In genomic region chr6:121971886-121972285, GRCh38 we compare ENCODE assay signal across 18 cellular contexts.
DNase-seq lines count a peak whose midpoint lies in the region; FAIRE-seq and TF ChIP-seq lines count a peak whose summit lies in the region.
"Had no signal": no experiment of that assay in that cellular context is flagged by ENCODE, and none has a peak within 500 bp of the region (broad histone marks: within the 10 kb centered on the region; RNA-seq: fewer than 3 reads in every experiment).

No MANE protein-coding gene starts in this region.

- H3K4me1 Mint-ChIP-seq in HFFc6 (ENCODE audit: low read depth) = peaks cover 14% of the 10 kb centered on the region
- peaks cover 3% of the 10 kb centered on the region for H3K4me1 Mint-ChIP-seq in astrocyte (ENCODE audit: low read depth, unreplicated experiment)

- H3K27me3 Mint-ChIP-seq in HFFc6 (ENCODE audit: insufficient read depth) (peaks cover 1% of the 10 kb centered on the region), astrocyte (ENCODE audit: low read depth, unreplicated experiment) (no peaks in the 10 kb centered on the region)
- H3K27me3 Mint-ChIP-seq: stimulated activated memory B cell treated with anti-CD40 and anti-IgM and Interleukin-4, amounts not matched to agents 10 μg/mL and 1 μg/mL and 100 μg/mL, for 72 hours; type B pancreatic cell had no signal

- H3K4me3 Mint-ChIP-seq in HFFc6 (no peak overlapping the region), astrocyte (ENCODE audit: unreplicated experiment) (no peak overlapping the region)
- H3K4me3 Mint-ChIP-seq: stimulated activated memory B cell treated with anti-CD40 and anti-IgM and Interleukin-4, amounts not matched to agents 10 μg/mL and 1 μg/mL and 100 μg/mL, for 72 hours; type B pancreatic cell; WTC11 had no signal

- FAIRE-seq in astrocyte (lab: Jason Lieb, UNC) = peak; percentile 37
- FAIRE-seq: GM18507 had no signal

- H3K27ac ChIP-seq in astrocyte (ENCODE audit: low read depth, low read length) = no peak overlapping the region
- H3K27ac ChIP-seq: esophagus squamous epithelium, spleen had no signal

- H3K27ac Mint-ChIP-seq in HFFc6 (peak overlapping the region; percentile 10; the same call in 1 of the 2 replicates), astrocyte (ENCODE audit: unreplicated experiment) (no peak overlapping the region)
- H3K27ac Mint-ChIP-seq: stimulated activated memory B cell treated with anti-CD40 and anti-IgM and Interleukin-4, amounts not matched to agents 10 μg/mL and 1 μg/mL and 100 μg/mL, for 72 hours; type B pancreatic cell; WTC11 had no signal

- no peak overlapping the region for H3K4me3 ChIP-seq in AG04449 (ENCODE audit: low read depth, low read length)
- H3K4me3 ChIP-seq in astrocyte (ENCODE audit: insufficient read depth, low read depth, low read length) = no peak overlapping the region
- no peak overlapping the region for H3K4me3 ChIP-seq in lower leg skin (ENCODE audit: low read depth, poor library complexity, severe bottlenecking)
- H3K4me3 ChIP-seq: esophagus squamous epithelium, spleen had no signal

- in situ Hi-C loops in ACHN (cut with HindIII; ENCODE audit: low pct_ligation_motif_present, low pct_unique_long_range_greater_than_20kb, low sequenced_read_pairs) = no loop called here

- H3K79me2 ChIP-seq in astrocyte (ENCODE audit: insufficient read depth, low read length) = no peaks in the 10 kb centered on the region

- no peaks in the 10 kb centered on the region; the same call in 1 of the 2 replicates for H3K9me3 Mint-ChIP-seq in HFFc6
- peaks cover 5% of the 10 kb centered on the region for H3K9me3 Mint-ChIP-seq in astrocyte (ENCODE audit: unreplicated experiment)
- H3K9me3 Mint-ChIP-seq: stimulated activated memory B cell treated with anti-CD40 and anti-IgM and Interleukin-4, amounts not matched to agents 10 μg/mL and 1 μg/mL and 100 μg/mL, for 72 hours; type B pancreatic cell had no signal

- POLR2A ChIA-PET in AG04449 (lab: Yijun Ruan, JAX) = interaction anchor here (0.6 kb wide), 1 partner anchor 20 kb away, joined by 3 read pairs; no protein-coding TSS in a partner anchor

- H3K36me3 Mint-ChIP-seq in HFFc6 (ENCODE audit: low read depth) = peaks cover 7% of the 10 kb centered on the region
- no peaks in the 10 kb centered on the region for H3K36me3 Mint-ChIP-seq in astrocyte (ENCODE audit: low read depth, unreplicated experiment)
- H3K36me3 Mint-ChIP-seq: stimulated activated memory B cell treated with anti-CD40 and anti-IgM and Interleukin-4, amounts not matched to agents 10 μg/mL and 1 μg/mL and 100 μg/mL, for 72 hours; type B pancreatic cell had no signal

- no peak overlapping the region for H3K9ac ChIP-seq in astrocyte (ENCODE audit: low read length)

- intact Hi-C loops in lower leg skin (cut with DNase I; ENCODE audit: low total_unique reads) = no loop called here

- H4K20me1 ChIP-seq in astrocyte (ENCODE audit: insufficient read depth, low read length) = no peaks in the 10 kb centered on the region

- H3K36me3 ChIP-seq in astrocyte (ENCODE audit: insufficient read depth, low read length) = no peaks in the 10 kb centered on the region
- H3K36me3 ChIP-seq: esophagus squamous epithelium, spleen had no signal

- TF ChIP-seq CTCF in AG04449 (IDR thresholded peaks at IDR 0.05; ENCODE audit: insufficient read depth, low read length, missing control alignments) = no peak
- TF ChIP-seq CTCF in HFFc6 (IDR thresholded peaks at IDR 0.05) = no peak
- no peak for TF ChIP-seq CTCF in astrocyte (IDR thresholded peaks at IDR 0.05; ENCODE audit: insufficient read depth, low read depth, low read length)
- no peak for TF ChIP-seq CTCF in lower leg skin (IDR thresholded peaks at IDR 0.05)

- H2AFZ ChIP-seq in astrocyte (ENCODE audit: low read depth, low read length) = no peak overlapping the region

- TF ChIP-seq POLR2A in lower leg skin (IDR thresholded peaks at IDR 0.05) = no peak

- H3K27me3 ChIP-seq in astrocyte (ENCODE audit: insufficient read depth, low read length) = no peaks in the 10 kb centered on the region
- H3K27me3 ChIP-seq: esophagus squamous epithelium, spleen had no signal

- H3K4me1 ChIP-seq in astrocyte (ENCODE audit: insufficient read depth, low read length) = no peaks in the 10 kb centered on the region
- H3K4me1 ChIP-seq: esophagus squamous epithelium, spleen had no signal

- no peaks in the 10 kb centered on the region for H3K9me3 ChIP-seq in astrocyte (ENCODE audit: insufficient read depth, low read depth, low read length)
- H3K9me3 ChIP-seq: esophagus squamous epithelium had no signal

- peak; percentile 5 for DNase-seq in AG04449 (ENCODE audit: low read depth, low spot score)
- DNase-seq in HFFc6 = peak; percentile 15
- DNase-seq in astrocyte (ENCODE audit: low read depth) = peak; percentile 61
- DNase-seq in iris pigment epithelial cell (ENCODE audit: low read depth) = peak; percentile 75
- DNase-seq in nucleus accumbens (lab: John Stamatoyannopoulos, UW) = no peak
- no peak for DNase-seq in GDM1 (lab: John Stamatoyannopoulos, UW)
- DNase-seq in lower leg skin (ENCODE audit: low spot score in 2 of 2) = no peak
- no peak for DNase-seq in ACHN
- DNase-seq: activated effector memory CD4-positive, alpha-beta T cell treated with anti-CD3 and anti-CD28 coated beads, Interleukin-2, amount 50 U/mL, for 16 hours; aorta; esophagus squamous epithelium; hypothalamus; NCI-H187 treated with DMSO at 0.1 percent for 48 hours; spleen had no signal

- CTCF ChIA-PET in AG04449 (lab: Yijun Ruan, JAX) = interaction anchor here (1.6 kb wide), 1 partner anchor 61 kb away, joined by 3 read pairs; no protein-coding TSS in a partner anchor

- no peak overlapping the region for H3K4me2 ChIP-seq in astrocyte (ENCODE audit: low read length)

Comparison
In these comparisons a context has a peak if more than half of its experiments do, and no peak if none do; other contexts are left out.
1. DNase-seq: peak in AG04449 (single experiment), HFFc6 (single experiment), astrocyte (single experiment) and iris pigment epithelial cell (single experiment); none in nucleus accumbens (0 of 56), GDM1 (single experiment), lower leg skin (0 of 2) and ACHN (single experiment).